Comparison of ENCODE assay signal across 30 cellular contexts in genomic region chr19:5798244-5798643, GRCh38. TPM values are rescaled to one million over a fixed set of nuclear protein-coding genes. Genes with fewer than 3 reads are reported as not detected.
"Had no signal": no experiment of that assay in that cellular context is flagged by ENCODE, and none has a peak within 500 bp of the region (broad histone marks: within the 10 kb centered on the region; RNA-seq: fewer than 3 reads in every experiment).

No MANE protein-coding gene starts in this region.

- H3K4me3 ChIP-seq: hepatocyte, left ventricle myocardium inferior, lung, neural progenitor cell, ovary, right atrium auricular region, right lobe of liver, smooth muscle cell, thoracic aorta, tibial artery, upper lobe of right lung had no signal

- ATAC-seq: natural killer cell; right lobe of liver; stimulated activated memory B cell treated with anti-CD40 and anti-IgM and Interleukin-4, amounts not matched to agents 10 μg/mL and 1 μg/mL and 100 μg/mL, for 72 hours; stimulated activated naive CD8-positive, alpha-beta T cell treated with anti-CD3 and anti-CD28 coated beads, Interleukin-15, amount 100 ng/mL, for 72 hours; upper lobe of right lung had no signal

- H3K9me3 ChIP-seq: left ventricle myocardium inferior, ovary, right atrium auricular region, right lobe of liver, thoracic aorta, tibial artery, upper lobe of right lung had no signal

- H3K4me1 ChIP-seq: neural progenitor cell, upper lobe of right lung had no signal

- H3K9me3 Mint-ChIP-seq: mesothelial cell of epicardium; natural killer cell; nephron progenitor cell; neural progenitor cell; stimulated activated naive CD8-positive, alpha-beta T cell treated with anti-CD3 and anti-CD28 coated beads, Interleukin-15, amount 100 ng/mL, for 72 hours had no signal

- H3K27ac ChIP-seq: hepatocyte, neural progenitor cell, ovary, right lobe of liver, thoracic aorta, tibial artery, upper lobe of right lung had no signal

- H3K4me3 Mint-ChIP-seq: mesothelial cell of epicardium; natural killer cell; nephron progenitor cell; neural progenitor cell; stimulated activated memory B cell treated with anti-CD40 and anti-IgM and Interleukin-4, amounts not matched to agents 10 μg/mL and 1 μg/mL and 100 μg/mL, for 72 hours; stimulated activated naive CD8-positive, alpha-beta T cell treated with anti-CD3 and anti-CD28 coated beads, Interleukin-15, amount 100 ng/mL, for 72 hours had no signal

- H3K36me3 ChIP-seq: left ventricle myocardium inferior, neural progenitor cell, ovary, right atrium auricular region, right lobe of liver, thoracic aorta, tibial artery, upper lobe of right lung had no signal

- DNase-seq: islet precursor cell; left ventricle myocardium inferior; mesendoderm; naive B cell; natural killer cell; nephron progenitor cell; right lobe of liver; stimulated activated CD4-positive, alpha-beta T cell treated with anti-CD3 and anti-CD28 coated beads, Interleukin-1b, Interleukin-23, amount 100 ng/mL, for 48 hours; stimulated activated CD4-positive, alpha-beta T cell treated with anti-CD3 and anti-CD28 coated beads, Interleukin-2, amount 100 ng/mL, for 48 hours; stimulated activated CD4-positive, alpha-beta T cell treated with anti-CD3 and anti-CD28 coated beads, Interleukin-4, amount 100 ng/mL, for 4 hours; stimulated activated CD8-positive, alpha-beta memory T cell treated with anti-CD3 and anti-CD28 coated beads, Interleukin-4, amount 100 ng/mL, for 48 hours; stimulated activated naive CD4-positive, alpha-beta T cell treated with Interleukin-2 at 50 U/mL for 16 hours; stimulated activated naive CD8-positive, alpha-beta T cell treated with anti-CD3 and anti-CD28 coated beads, Interleukin-15, amount 100 ng/mL, for 72 hours; tibial artery; trophoblast cell; upper lobe of right lung had no signal

- H3K36me3 Mint-ChIP-seq: mesothelial cell of epicardium; naive B cell; natural killer cell; neural progenitor cell; stimulated activated memory B cell treated with anti-CD40 and anti-IgM and Interleukin-4, amounts not matched to agents 10 μg/mL and 1 μg/mL and 100 μg/mL, for 72 hours had no signal

- H3K27me3 ChIP-seq: hepatocyte, ovary, right atrium auricular region, right lobe of liver had no signal

- H3K27ac Mint-ChIP-seq: mesothelial cell of epicardium; naive B cell; natural killer cell; neural progenitor cell; progenitor cell of endocrine pancreas; stimulated activated memory B cell treated with anti-CD40 and anti-IgM and Interleukin-4, amounts not matched to agents 10 μg/mL and 1 μg/mL and 100 μg/mL, for 72 hours had no signal

RNA-seq across cellular contexts. Expression of gene NRTN, which starts 6.6 kb away (rescaled TPM):
- total RNA-seq: omental fat pad, skeletal muscle tissue, thoracic aorta had no signal

RNA-seq across cellular contexts. Expression of gene PRR22, which starts 13.7 kb away (rescaled TPM):
- total RNA-seq: skeletal muscle tissue had no signal

RNA-seq across cellular contexts. Expression of gene FUT6, which starts 41.3 kb away (rescaled TPM):
- total RNA-seq: left ventricle myocardium inferior, mesothelial cell of epicardium, mononuclear cell, progenitor cell of endocrine pancreas, pulmonary artery endothelial cell, right atrium auricular region, skeletal muscle tissue, smooth muscle cell, thoracic aorta had no signal
- polyA plus RNA-seq: hepatocyte, ovary, smooth muscle cell had no signal

RNA-seq across cellular contexts. Expression of gene FUT3, which starts 53.0 kb away (rescaled TPM):
- total RNA-seq: hepatocyte, left ventricle myocardium inferior, natural killer cell, omental fat pad, progenitor cell of endocrine pancreas, pulmonary artery endothelial cell, right atrium auricular region, skeletal muscle tissue, thoracic aorta had no signal
